ENCODE assay signal across 8 cellular contexts in genomic region chrX:119565110-119565663, GRCh38. TPM values are rescaled to one million over a fixed set of nuclear protein-coding genes. Genes with fewer than 3 reads are reported as not detected.
A peak's percentile ranks its signal among the peaks of the same experiment; 100 is the strongest.
DNase-seq lines count a peak whose midpoint lies in the region; ATAC-seq and TF ChIP-seq lines count a peak whose summit lies in the region.

STEEP1 (minus strand) TSS chrX:119565409; CDS start chrX:119565355, 54 bp downstream.

- 27% methylated on average over 13 of the region's 26 CpGs for WGBS in esophagus muscularis mucosa

- peaks cover 13% of the 10 kb centered on the region for H3K4me1 Mint-ChIP-seq in activated T-cell treated with anti-CD3 and anti-CD28 coated beads, Interleukin-2, amount 50 U/mL, for 4 hours (ENCODE audit: low read depth)

- TF ChIP-seq EP300 in esophagus muscularis mucosa (IDR thresholded peaks at IDR 0.05): no peak

- H3K36me3 ChIP-seq in KOPT-K1 (ENCODE audit: insufficient read depth, low read length): peaks cover 6% of the 10 kb centered on the region; the same call in 1 of the 2 replicates
- no peaks in the 10 kb centered on the region for H3K36me3 ChIP-seq in Peyer's patch
- peaks cover 0 to 4% (median 0%) of the 10 kb centered on the region in 4 donors for H3K36me3 ChIP-seq in esophagus muscularis mucosa
- no peaks in the 10 kb centered on the region for H3K36me3 ChIP-seq in muscle layer of duodenum (ENCODE audit: control insufficient read depth in 1 of 2, insufficient read depth in 2 of 2, low read length in 2 of 2)

- peak; percentile 86 for ATAC-seq in GM21737 (IDR thresholded peaks at IDR 0.05; ENCODE audit: unreplicated experiment)
- peak; percentile 93 to 95 for ATAC-seq in activated T-cell treated with anti-CD3 and anti-CD28 coated beads, Interleukin-2, amount 50 U/mL, for 4 hours

- H3K4me3 ChIP-seq in Peyer's patch (peak within 1 kb of the TSS; percentile 45 to 67 (median 55)), esophagus muscularis mucosa (peak within 1 kb of the TSS; percentile 54 to 69 (median 60)), muscle layer of duodenum (ENCODE audit: low read depth in 1 of 2, low read length in 2 of 2) (peak within 1 kb of the TSS; percentile 70 to 80)

- H3K4me1 ChIP-seq in Peyer's patch: no peaks in the 10 kb centered on the region
- H3K4me1 ChIP-seq in esophagus muscularis mucosa: peaks cover 0 to 21% (median 11%) of the 10 kb centered on the region in 4 donors
- H3K4me1 ChIP-seq in muscle layer of duodenum (ENCODE audit: control insufficient read depth in 1 of 2, insufficient read depth in 2 of 2, low read length in 2 of 2): peaks cover 0 to 9% of the 10 kb centered on the region in 2 donors

- H3K36me3 Mint-ChIP-seq in activated T-cell treated with anti-CD3 and anti-CD28 coated beads, Interleukin-2, amount 50 U/mL, for 4 hours (ENCODE audit: insufficient read depth): peaks cover under 1% of the 10 kb centered on the region

- no peaks in the 10 kb centered on the region for H3K9me3 Mint-ChIP-seq in activated T-cell treated with anti-CD3 and anti-CD28 coated beads, Interleukin-2, amount 50 U/mL, for 4 hours

- H3K4me3 Mint-ChIP-seq in activated T-cell treated with anti-CD3 and anti-CD28 coated beads, Interleukin-2, amount 50 U/mL, for 4 hours: peak within 1 kb of the TSS; percentile 95

- H3K9me3 ChIP-seq in KOPT-K1 (ENCODE audit: insufficient read depth, low read length, poor library complexity, severe bottlenecking) (no peaks in the 10 kb centered on the region), Peyer's patch (no peaks in the 10 kb centered on the region), esophagus muscularis mucosa (no peaks in the 10 kb centered on the region), muscle layer of duodenum (ENCODE audit: control insufficient read depth in 1 of 2, low read length in 2 of 2) (no peaks in the 10 kb centered on the region)

- TF ChIP-seq POLR2A in Peyer's patch (IDR thresholded peaks at IDR 0.05) (no peak), esophagus muscularis mucosa (IDR thresholded peaks at IDR 0.05; ENCODE audit: low read depth) (no peak)

- DNase-seq in DMS153 (lab: John Stamatoyannopoulos, UW) (peak; percentile 79), Peyer's patch (peak; percentile 86 to 95 (median 87)), esophagus muscularis mucosa (ENCODE audit: extremely low spot score) (peak; percentile 95)
- DNase-seq in activated T-cell treated with anti-CD3 and anti-CD28 coated beads, Interleukin-2, amount 50 U/mL, for 4 hours: peak; percentile 81
- peak; percentile 76 for DNase-seq in stimulated activated CD8-positive, alpha-beta memory T cell treated with anti-CD3 and anti-CD28 coated beads, Interleukin-7, amount 100 ng/mL, for 24 hours (ENCODE audit: low read depth)

- no peaks in the 10 kb centered on the region for H3K27me3 Mint-ChIP-seq in activated T-cell treated with anti-CD3 and anti-CD28 coated beads, Interleukin-2, amount 50 U/mL, for 4 hours (ENCODE audit: low read depth)

- TF ChIP-seq CTCF in Peyer's patch (IDR thresholded peaks at IDR 0.05) (no peak), esophagus muscularis mucosa (IDR thresholded peaks at IDR 0.05) (no peak)

- H3K27ac ChIP-seq in KOPT-K1 (ENCODE audit: low read depth, low read length, poor library complexity, severe bottlenecking) (peak within 1 kb of the TSS; percentile 46), Peyer's patch (peak within 1 kb of the TSS; percentile 55 to 73 (median 69)), esophagus muscularis mucosa (replicated peaks in 1 of 4) (peak within 1 kb of the TSS; percentile 71 to 81 (median 76)), muscle layer of duodenum (ENCODE audit: low read length) (peak within 1 kb of the TSS; percentile 75)

- no peaks in the 10 kb centered on the region for H3K27me3 ChIP-seq in Peyer's patch
- H3K27me3 ChIP-seq in esophagus muscularis mucosa: no peaks in the 10 kb centered on the region
- H3K27me3 ChIP-seq in muscle layer of duodenum (ENCODE audit: low read depth, low read length): no peaks in the 10 kb centered on the region

- intact Hi-C loops in esophagus muscularis mucosa (cut with DNase I): no loop called here

RNA-seq across cellular contexts. Expression of gene STEEP1, which starts in this region (rescaled TPM):
- 10 to 100 TPM; 15.4 to 25.7 (median 20.8) TPM for total RNA-seq in Peyer's patch
- 10 to 100 TPM; 37.4 to 43.5 (median 38.8) TPM for total RNA-seq in activated T-cell treated with anti-CD3 and anti-CD28 coated beads, Interleukin-2, amount 50 U/mL, for 4 hours
- 10 to 100 TPM; 18.1 to 24.7 (median 20.6) TPM for total RNA-seq in esophagus muscularis mucosa

Comparison
In these comparisons a context has a peak if more than half of its experiments do, and no peak if none do; other contexts are left out.
1. Peak in every context shown above with its lines: DNase-seq, ATAC-seq, H3K4me3 ChIP-seq and H3K27ac ChIP-seq.